In genomic region chr3:15339786-15340215, GRCh38 we compare ENCODE assay signal across 1 cellular context.
TF ChIP-seq lines count a peak whose summit lies in the region.

No MANE protein-coding gene starts in this region.

TF ChIP-seq in K562, 482 proteins besides CTCF, POLR2A, EP300 and RAD21 (continued from another document and continues in another):
- TF ChIP-seq CHD7 (IDR thresholded peaks at IDR 0.05; ENCODE audit: low read depth, low read length) (no peak), MYNN (IDR thresholded peaks at IDR 0.05) (no peak), MYNN (CRISPR knock-in tag; IDR thresholded peaks at IDR 0.05) (no peak), RAD51 (IDR thresholded peaks at IDR 0.05; ENCODE audit: borderline replicate concordance, low read depth) (no peak; the same call in 1 of the 2 replicates), NCOA4 (IDR thresholded peaks at IDR 0.05; ENCODE audit: partially characterized antibody) (no peak), CBX1 (IDR thresholded peaks at IDR 0.05; ENCODE audit: low read depth) (no peak), E2F8 (IDR thresholded peaks at IDR 0.05; ENCODE audit: low read depth, partially characterized antibody) (peak; percentile 24), NFYB (IDR thresholded peaks at IDR 0.05; ENCODE audit: extremely low read depth, insufficient read length) (no peak), ZNF280A (IDR thresholded peaks at IDR 0.05; ENCODE audit: low read depth, partially characterized antibody) (no peak), ZBTB8A (IDR thresholded peaks at IDR 0.05; ENCODE audit: partially characterized antibody) (no peak), KDM1A (IDR thresholded peaks at IDR 0.05) (peak in 1 of 2 experiments; percentile 36; a peak in 2 of 4 replicates), SMAD3 (CRISPR knock-in tag; conservative IDR thresholded peaks at IDR 0.05) (no peak), EGR1 (conservative IDR thresholded peaks at IDR 0.05) (no peak), ZKSCAN3 (CRISPR knock-in tag; IDR thresholded peaks at IDR 0.05) (no peak), ZBTB5 (IDR thresholded peaks at IDR 0.05) (no peak), NCOR1 (IDR thresholded peaks at IDR 0.05) (0 out of 2 replicates have a peak, but pooled peaks have one; percentile 13), POU5F1 (IDR thresholded peaks at IDR 0.05; ENCODE audit: borderline replicate concordance, low read depth, low read length, partially characterized antibody) (no peak), GMEB1 (CRISPR knock-in tag; IDR thresholded peaks at IDR 0.05) (no peak), CREM (IDR thresholded peaks at IDR 0.05; ENCODE audit: low read depth) (no peak), USF1 (CRISPR knock-in tag; IDR thresholded peaks at IDR 0.05) (no peak), ZNF277 (CRISPR knock-in tag; IDR thresholded peaks at IDR 0.05; ENCODE audit: borderline replicate concordance) (no peak), ZNF717 (CRISPR knock-in tag; IDR thresholded peaks at IDR 0.05) (no peak), ZNF584 (CRISPR knock-in tag; IDR thresholded peaks at IDR 0.05; ENCODE audit: low read depth) (no peak), PPARD (CRISPR knock-in tag; IDR thresholded peaks at IDR 0.05) (no peak), DDX20 (tag; IDR thresholded peaks at IDR 0.05; ENCODE audit: low read depth) (peak; percentile 55; the same call in 1 of the 2 replicates), WHSC1 (IDR thresholded peaks at IDR 0.05; ENCODE audit: low read length) (no peak), PURB (CRISPR knock-in tag; IDR thresholded peaks at IDR 0.05; ENCODE audit: low read depth) (no peak), NEUROD1 (IDR thresholded peaks at IDR 0.05; ENCODE audit: borderline replicate concordance, low read depth, low read length, partially characterized antibody) (no peak), SMAD4 (CRISPR knock-in tag; conservative IDR thresholded peaks at IDR 0.05) (no peak), TGIF2 (CRISPR knock-in tag; IDR thresholded peaks at IDR 0.05) (no peak), KAT7 (CRISPR knock-in tag; IDR thresholded peaks at IDR 0.05; ENCODE audit: borderline replicate concordance) (no peak), STAT5B (CRISPR knock-in tag; IDR thresholded peaks at IDR 0.05) (no peak), KDM4B (IDR thresholded peaks at IDR 0.05; ENCODE audit: borderline replicate concordance in 2 of 2, low read depth in 1 of 2) (no peak), TBP (optimal IDR thresholded peaks at IDR 0.05; ENCODE audit: low read depth, low read length) (no peak), NELFE (IDR thresholded peaks at IDR 0.05; ENCODE audit: insufficient read depth, insufficient read length) (no peak), HINFP (tag; conservative IDR thresholded peaks at IDR 0.05; ENCODE audit: low read depth) (no peak)
